28 cellular contexts compared by ENCODE assay signal in genomic region chr1:187949567-187949966, GRCh38.
"Had no signal": no experiment of that assay in that cellular context is flagged by ENCODE, and none has a peak within 500 bp of the region (broad histone marks: within the 10 kb centered on the region; RNA-seq: fewer than 3 reads in every experiment).

No MANE protein-coding gene starts in this region.

- DNase-seq: natural killer cell; occipital lobe; ovary; posterior cingulate gyrus; psoas muscle; right cardiac atrium; spleen; stimulated activated CD4-positive, alpha-beta T cell treated with anti-CD3 and anti-CD28 coated beads, Interleukin-12 subunit alpha, Interleukin-12 subunit beta, amount 100 ng/mL, for 4 hours; stimulated activated CD4-positive, alpha-beta T cell treated with anti-CD3 and anti-CD28 coated beads, Interleukin-1b, Interleukin-23, amount 100 ng/mL, for 48 hours; stimulated activated CD4-positive, alpha-beta T cell treated with anti-CD3 and anti-CD28 coated beads, Interleukin-4, amount 100 ng/mL, for 1 hour; stimulated activated CD4-positive, alpha-beta T cell treated with anti-CD3 and anti-CD28 coated beads, Interleukin-4, amount 100 ng/mL, for 4 hours; stimulated activated CD8-positive, alpha-beta memory T cell treated with anti-CD3 and anti-CD28 coated beads, Interleukin-4, amount 100 ng/mL, for 48 hours; stimulated activated naive CD4-positive, alpha-beta T cell; stimulated activated naive CD8-positive, alpha-beta T cell treated with anti-CD3 and anti-CD28 coated beads, Interleukin-15, amount 100 ng/mL, for 72 hours; stimulated activated naive CD8-positive, alpha-beta T cell treated with anti-CD3 and anti-CD28 coated beads, Interleukin-15, Interleukin-2, amounts not matched to agents 100 U/mL and 50 U/mL, for 24 hours; substantia nigra; testis; tibial artery; transverse colon; upper lobe of right lung; uterus had no signal

- H3K27me3 ChIP-seq: neural progenitor cell, ovary, spleen, suprapubic skin, testis, tibial artery, transverse colon, upper lobe of right lung, uterus had no signal

- H3K9me3 ChIP-seq: ovary, testis, uterus had no signal

- H3K4me3 ChIP-seq: neural progenitor cell, ovary, psoas muscle, skin epidermis, smooth muscle cell, spleen, suprapubic skin, testis, tibial artery, transverse colon, upper lobe of right lung, uterus had no signal

- H3K9ac ChIP-seq: neural progenitor cell, parathyroid adenoma had no signal

- H3K4me1 ChIP-seq: neural progenitor cell, parathyroid adenoma, psoas muscle, spleen, suprapubic skin, testis, tibial artery, transverse colon, upper lobe of right lung, uterus had no signal

- H3K79me2 ChIP-seq: parathyroid adenoma had no signal

- ATAC-seq: natural killer cell; psoas muscle; right cardiac atrium; sciatic nerve; stimulated activated memory B cell treated with anti-CD40 and anti-IgM and Interleukin-4, amounts not matched to agents 10 μg/mL and 1 μg/mL and 100 μg/mL, for 72 hours; stimulated activated naive CD8-positive, alpha-beta T cell treated with anti-CD3 and anti-CD28 coated beads, Interleukin-15, amount 100 ng/mL, for 72 hours; stimulated activated naive CD8-positive, alpha-beta T cell treated with anti-CD3 and anti-CD28 coated beads, Interleukin-15, Interleukin-2, amounts not matched to agents 100 U/mL and 50 U/mL, for 24 hours; upper lobe of right lung had no signal

- H2AFZ ChIP-seq: neural progenitor cell, parathyroid adenoma had no signal

- H3K4me2 ChIP-seq: neural progenitor cell, smooth muscle cell had no signal

- H3K36me3 ChIP-seq: neural progenitor cell, ovary, spleen, suprapubic skin, tibial artery, transverse colon, upper lobe of right lung, uterus had no signal

- H3K27ac ChIP-seq: neural progenitor cell, ovary, parathyroid adenoma, psoas muscle, skin epidermis, spleen, suprapubic skin, testis, tibial artery, transverse colon, upper lobe of right lung, uterus had no signal
